Comparison of ENCODE assay signal across 15 cellular contexts in the genomic region with DNA sequence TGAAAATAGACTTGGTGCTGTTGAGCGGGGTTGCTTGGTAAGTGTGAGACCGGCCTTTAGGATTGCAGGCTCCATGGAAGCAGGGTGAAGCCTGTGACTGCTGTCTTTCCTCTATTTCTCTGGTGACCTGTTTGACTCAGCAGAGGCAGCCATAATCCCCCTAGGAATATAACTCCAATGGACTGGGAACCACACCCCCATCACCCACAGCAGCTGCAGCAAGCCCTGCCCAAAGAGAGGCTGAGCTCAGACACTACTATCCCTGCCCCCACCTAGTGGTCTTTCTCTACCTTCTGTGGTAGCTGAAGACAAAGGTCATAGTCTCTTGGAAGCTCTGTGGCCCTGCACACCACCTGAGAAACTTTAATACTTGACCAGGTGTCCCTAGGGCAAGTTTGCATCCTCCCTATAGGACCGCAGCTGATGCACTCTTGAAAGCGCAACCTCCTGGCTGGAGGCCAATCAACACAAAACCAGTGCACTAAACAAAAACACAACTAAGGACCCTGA.
DNase-seq lines count a peak whose midpoint lies in the region; TF ChIP-seq lines count a peak whose summit lies in the region.
"Had no signal": no experiment of that assay in that cellular context is flagged by ENCODE, and none has a peak within 500 bp of the region (broad histone marks: within the 10 kb centered on the region; RNA-seq: fewer than 3 reads in every experiment).

No MANE protein-coding gene starts in this region.

- no peak overlapping the region for H3K9ac ChIP-seq in neural progenitor cell

- no peak overlapping the region for H3K4me3 Mint-ChIP-seq in neural progenitor cell
- H3K4me3 Mint-ChIP-seq: B cell; CD8-positive, alpha-beta T cell; GM23338 had no signal

- no peaks in the 10 kb centered on the region for H3K79me2 ChIP-seq in neural progenitor cell (ENCODE audit: low read depth)

- no peaks in the 10 kb centered on the region for H4K20me1 ChIP-seq in neural progenitor cell (ENCODE audit: low read depth)

- H3K27me3 Mint-ChIP-seq in neural progenitor cell (ENCODE audit: insufficient read depth, low read depth): peaks cover 2% of the 10 kb centered on the region

- no peak overlapping the region for H3K4me2 ChIP-seq in neural progenitor cell
- H3K4me2 ChIP-seq: GM23338 had no signal

- no peaks in the 10 kb centered on the region for H3K4me1 ChIP-seq in neural progenitor cell
- H3K4me1 ChIP-seq: Caco-2 had no signal

- H3K27me3 ChIP-seq in WERI-Rb-1 (ENCODE audit: insufficient read depth, low read depth, severe bottlenecking) (no peaks in the 10 kb centered on the region), neural progenitor cell (no peaks in the 10 kb centered on the region)

- H3K9me3 Mint-ChIP-seq in neural progenitor cell: peaks cover 11% of the 10 kb centered on the region
- H3K9me3 Mint-ChIP-seq: CD8-positive, alpha-beta T cell; GM23338 had no signal

- DNase-seq in NCI-H510A treated with DMSO at 0.1 percent for 48 hours (lab: John Stamatoyannopoulos, UW): peak; percentile 35
- no peak for DNase-seq in NCI-H510A (lab: John Stamatoyannopoulos, UW)
- DNase-seq in LHCN-M2 (ENCODE audit: low read depth): peak; percentile 3
- peak; percentile 15 for DNase-seq in WERI-Rb-1
- no peak for DNase-seq in neural progenitor cell (ENCODE audit: low spot score)
- DNase-seq in T1000 (lab: John Stamatoyannopoulos, UW): no peak
- DNase-seq in NCI-H226: no peak
- DNase-seq: Caco-2; CD8-positive, alpha-beta T cell; EL; H7 had no signal

- H3K27ac Mint-ChIP-seq in neural progenitor cell: no peak overlapping the region
- H3K27ac Mint-ChIP-seq: B cell; CD8-positive, alpha-beta T cell; GM23338 had no signal

- H3K36me3 Mint-ChIP-seq in neural progenitor cell: no peaks in the 10 kb centered on the region
- H3K36me3 Mint-ChIP-seq: CD8-positive, alpha-beta T cell had no signal

- no peaks in the 10 kb centered on the region for H3K4me1 Mint-ChIP-seq in neural progenitor cell
- H3K4me1 Mint-ChIP-seq: B cell, GM23338 had no signal

- H3K9me3 ChIP-seq in WERI-Rb-1 (ENCODE audit: severe bottlenecking): no peaks in the 10 kb centered on the region
- H3K9me3 ChIP-seq in neural progenitor cell (ENCODE audit: low read depth): no peaks in the 10 kb centered on the region
- H3K9me3 ChIP-seq: Caco-2 had no signal

- no peak for TF ChIP-seq CTCF in WERI-Rb-1 (IDR thresholded peaks at IDR 0.05; ENCODE audit: low read depth, low read length)
- TF ChIP-seq CTCF in neural progenitor cell (IDR thresholded peaks at IDR 0.05): no peak

- H3K4me3 ChIP-seq in WERI-Rb-1 (ENCODE audit: low read depth, low read length) (no peak overlapping the region), neural progenitor cell (no peak overlapping the region)
- H3K4me3 ChIP-seq: GM23338 had no signal

- H3K27ac ChIP-seq in WERI-Rb-1 (no peak overlapping the region), neural progenitor cell (no peak overlapping the region)
- H3K27ac ChIP-seq: C4-2B, HL-60 had no signal

- no peaks in the 10 kb centered on the region for H3F3A ChIP-seq in neural progenitor cell (ENCODE audit: low read depth)

- H3K36me3 ChIP-seq in WERI-Rb-1 (no peaks in the 10 kb centered on the region), neural progenitor cell (no peaks in the 10 kb centered on the region)

- peak overlapping the region; percentile 50 for H2AFZ ChIP-seq in neural progenitor cell (replicated peaks)
- H2AFZ ChIP-seq: GM23338 had no signal

Comparison
In these comparisons a context has a peak if more than half of its experiments do, and no peak if none do; other contexts are left out.
1. DNase-seq: peak in NCI-H510A treated with DMSO at 0.1 percent for 48 hours (single experiment), LHCN-M2 (single experiment) and WERI-Rb-1 (single experiment); none in NCI-H510A (single experiment), neural progenitor cell (single experiment), T1000 (single experiment) and NCI-H226 (single experiment).